ENCODE assay signal across 8 cellular contexts in the genomic region with DNA sequence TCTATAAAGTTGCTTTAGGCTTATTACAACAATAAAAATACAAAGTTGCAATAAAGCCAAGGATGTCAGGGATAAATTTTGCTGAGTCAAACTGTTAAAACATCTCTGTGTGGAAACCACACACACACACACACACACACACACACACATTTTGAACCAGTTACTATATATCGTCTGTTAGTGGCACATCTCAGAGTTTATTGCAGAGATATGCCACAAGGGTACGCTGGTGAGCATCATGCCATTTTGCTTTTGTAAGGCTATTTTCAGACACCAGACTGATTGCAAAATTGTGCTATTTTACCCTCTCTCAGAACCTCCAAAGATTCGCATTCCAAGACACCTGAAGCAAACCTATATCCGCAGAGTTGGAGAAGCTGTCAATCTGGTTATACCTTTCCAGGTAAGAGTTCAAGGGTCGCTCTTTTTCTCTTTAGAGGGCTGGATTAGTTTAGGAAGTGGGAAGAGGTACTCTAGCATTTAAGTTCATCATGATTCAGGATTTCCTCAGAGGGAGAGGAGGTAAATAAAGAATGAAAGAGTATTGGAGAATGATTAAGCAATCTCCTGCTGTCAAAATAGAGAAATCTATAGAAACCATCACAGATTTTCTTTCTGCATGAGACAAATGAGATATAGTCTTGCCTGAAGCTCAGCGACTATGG. TPM values are rescaled to one million over a fixed set of nuclear protein-coding genes. Genes with fewer than 3 reads are reported as not detected.
DNase-seq lines count a peak whose midpoint lies in the region; ATAC-seq and TF ChIP-seq lines count a peak whose summit lies in the region.

No MANE protein-coding gene starts in this region.

- no peaks in the 10 kb centered on the region for H4K20me1 ChIP-seq in BLaER1 treated with 17β-estradiol and CSF1 and Interleukin-3, amounts not matched to agents 10 nM and 100 nM
- H4K20me1 ChIP-seq in SK-N-SH (ENCODE audit: insufficient read depth), result no peaks in the 10 kb centered on the region

- no peak overlapping the region for H3K4me3 ChIP-seq in BLaER1 treated with 17β-estradiol and CSF1 and Interleukin-3, amounts not matched to agents 10 nM and 100 nM
- no peak overlapping the region for H3K4me3 ChIP-seq in H7 (ENCODE audit: insufficient read depth, low read depth, low read length)
- no peak overlapping the region for H3K4me3 ChIP-seq in SK-N-SH (ENCODE audit: low read depth in 2 of 2, low read length in 1 of 2)

- no peak for TF ChIP-seq EP300 in SK-N-SH (IDR thresholded peaks at IDR 0.05; ENCODE audit: borderline replicate concordance in 1 of 2, low read depth in 1 of 2, low read length in 1 of 2)

- H3F3A ChIP-seq in SK-N-SH (replicated peaks; ENCODE audit: insufficient read depth), result no peaks in the 10 kb centered on the region

- peak; percentile 14 for DNase-seq in H7
- DNase-seq in SK-N-SH, result peak; percentile 19
- peak; percentile 63 for DNase-seq in medulla oblongata (ENCODE audit: extremely low spot score)
- no peak for DNase-seq in NCI-H2171 (lab: John Stamatoyannopoulos, UW)

- no peaks in the 10 kb centered on the region for H3K9me3 ChIP-seq in BLaER1 treated with 17β-estradiol and CSF1 and Interleukin-3, amounts not matched to agents 10 nM and 100 nM (replicated peaks in 1 of 11)
- no peaks in the 10 kb centered on the region for H3K9me3 ChIP-seq in SK-N-SH

- H3K9me2 ChIP-seq in SK-N-SH, result no peaks in the 10 kb centered on the region

- H3K27ac ChIP-seq in BLaER1 treated with 17β-estradiol and CSF1 and Interleukin-3, amounts not matched to agents 10 nM and 100 nM, result peak overlapping the region in 2 of 11 experiments; percentile 31 to 62; a peak in 2 of 22 replicates
- no peak overlapping the region for H3K27ac ChIP-seq in SK-N-SH (ENCODE audit: low read depth in 2 of 2, low read length in 1 of 2)
- peak overlapping the region; percentile 42 for H3K27ac ChIP-seq in cingulate gyrus (ENCODE audit: low read depth, low read length)

- TF ChIP-seq CTCF in SK-N-SH (IDR thresholded peaks at IDR 0.05), result peak; percentile 56

- no peak overlapping the region for H2AFZ ChIP-seq in SK-N-SH (ENCODE audit: low read depth)

- CTCF ChIA-PET in SK-N-SH (lab: Yijun Ruan, JAX), result interaction anchor here (0.8 to 1.0 kb wide), 3 partner anchors 12 to 166 kb away, joined by 3 read pairs; no protein-coding TSS in a partner anchor

- H3K4me2 ChIP-seq in BLaER1 treated with 17β-estradiol and CSF1 and Interleukin-3, amounts not matched to agents 10 nM and 100 nM, result peak overlapping the region in 6 of 11 experiments; percentile 2 to 79 (median 58); a peak in 8 of 22 replicates
- H3K4me2 ChIP-seq in SK-N-SH, result no peak overlapping the region

- WGBS in SK-N-SH (ENCODE audit: low lambda C conversion rate), result 44% methylated on average over 6 of the region's 6 CpGs

- H3K79me2 ChIP-seq in SK-N-SH (ENCODE audit: insufficient read depth), result no peaks in the 10 kb centered on the region

- no peaks in the 10 kb centered on the region for H3K36me3 ChIP-seq in BLaER1 treated with 17β-estradiol and CSF1 and Interleukin-3, amounts not matched to agents 10 nM and 100 nM
- H3K36me3 ChIP-seq in H7 (replicated peaks; ENCODE audit: control insufficient read depth, insufficient read depth, low read length) (no peaks in the 10 kb centered on the region), SK-N-SH (replicated peaks in 1 of 2; ENCODE audit: control insufficient read depth in 1 of 2, insufficient read depth in 2 of 2, low read length in 1 of 2) (no peaks in the 10 kb centered on the region)

- POLR2A ChIA-PET in SK-N-SH (lab: Yijun Ruan, JAX), result no interaction called here

- no peak overlapping the region for H3K9ac ChIP-seq in BLaER1 treated with 17β-estradiol and CSF1 and Interleukin-3, amounts not matched to agents 10 nM and 100 nM
- no peak overlapping the region for H3K9ac ChIP-seq in SK-N-SH

- no peak for ATAC-seq in HG03378 (IDR thresholded peaks at IDR 0.05; ENCODE audit: unreplicated experiment)
- ATAC-seq in GM18520 (IDR thresholded peaks at IDR 0.05; ENCODE audit: unreplicated experiment), result no peak

- peak; percentile 50 for TF ChIP-seq RAD21 in SK-N-SH (IDR thresholded peaks at IDR 0.05; ENCODE audit: low read length)

- H3K4me1 ChIP-seq in BLaER1 treated with 17β-estradiol and CSF1 and Interleukin-3, amounts not matched to agents 10 nM and 100 nM, result peaks cover 25 to 38% (median 27%) of the 10 kb centered on the region in 10 experiments
- H3K4me1 ChIP-seq in SK-N-SH (ENCODE audit: control insufficient read depth in 1 of 2, insufficient read depth in 2 of 2, low read depth in 1 of 2, low read length in 1 of 2), result no peaks in the 10 kb centered on the region

- no peaks in the 10 kb centered on the region for H3K27me3 ChIP-seq in BLaER1 treated with 17β-estradiol and CSF1 and Interleukin-3, amounts not matched to agents 10 nM and 100 nM
- H3K27me3 ChIP-seq in H7 (ENCODE audit: control insufficient read depth, insufficient read depth, low read length) (no peaks in the 10 kb centered on the region), SK-N-SH (ENCODE audit: insufficient read depth) (peaks cover 18% of the 10 kb centered on the region; the same call in 1 of the 2 replicates)

TF ChIP-seq in SK-N-SH, 30 proteins besides CTCF, POLR2A, EP300 and RAD21:
- no peak for TF ChIP-seq TAF1 (IDR thresholded peaks at IDR 0.05; ENCODE audit: borderline replicate concordance, low read depth, low read length)
- peak; percentile 43 for TF ChIP-seq SMC3 (IDR thresholded peaks at IDR 0.05; ENCODE audit: low read depth, low read length)
TF ChIP-seq in SK-N-SH: peak in this region for 1.

RNA-seq across cellular contexts. Expression of gene CHPT1, which starts 27.3 kb away (rescaled TPM):
- 27.8 and 31.2 TPM in 2 replicates for total RNA-seq in H7 (2014; rRNA removed; shearing (Covaris generic))
- 12.0 and 13.2 TPM in 2 replicates for polyA plus RNA-seq in SK-N-SH (2012; rRNA removed)
- 15.9 and 19.3 TPM in 2 replicates for polyA plus RNA-seq in SK-N-SH (2012; cell fraction: cytosol; rRNA removed)
- 3.4 and 8.4 TPM in 2 replicates for polyA plus RNA-seq in SK-N-SH (2012; cell fraction: nucleus; rRNA removed)
